ENCODE assay signal across 10 cellular contexts in the genomic region with DNA sequence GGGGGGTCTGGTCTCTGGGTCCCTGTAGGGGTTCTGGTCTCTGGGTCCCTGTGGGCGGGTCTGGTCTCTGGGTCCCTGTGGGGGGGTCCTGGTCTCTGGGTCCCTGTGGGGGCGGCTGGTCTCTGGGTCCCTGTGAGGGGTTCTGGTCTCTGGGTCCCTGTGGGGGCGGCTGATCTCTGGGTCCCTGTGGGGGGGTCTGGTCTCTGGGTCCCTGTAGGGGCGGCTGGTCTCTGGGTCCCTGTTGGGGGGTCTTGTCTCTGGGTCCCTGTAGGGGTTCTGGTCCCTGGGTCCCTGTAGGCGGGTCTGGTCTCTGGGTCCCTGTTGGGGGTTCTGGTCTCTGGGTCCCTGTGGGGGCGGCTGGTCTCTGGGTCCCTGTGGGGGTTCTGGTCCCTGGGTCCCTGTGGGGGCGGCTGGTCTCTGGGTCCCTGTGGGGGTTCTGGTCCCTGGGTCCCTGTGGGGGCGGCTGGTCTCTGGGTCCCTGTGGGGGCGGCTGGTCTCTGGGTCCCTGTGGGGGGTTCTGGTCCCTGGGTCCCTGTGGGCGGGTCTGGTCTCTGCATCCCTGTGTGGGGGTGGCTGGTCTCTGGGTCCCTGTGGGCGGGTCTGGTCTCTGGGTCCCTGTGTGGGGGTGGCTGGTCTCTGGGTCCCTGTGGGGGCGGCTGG. TPM values are rescaled to one million over a fixed set of nuclear protein-coding genes. Genes with fewer than 3 reads are reported as not detected.
"Had no signal": no experiment of that assay in that cellular context is flagged by ENCODE, and none has a peak within 500 bp of the region (broad histone marks: within the 10 kb centered on the region; RNA-seq: fewer than 3 reads in every experiment).

No MANE protein-coding gene starts in this region.

RNA-seq across cellular contexts. Expression of gene KNDC1, which starts 22.4 kb away (rescaled TPM):
- total RNA-seq: osteoblast, subcutaneous adipose tissue had no signal
- polyA plus RNA-seq: immature natural killer cell; mammary epithelial cell; naive thymus-derived CD8-positive, alpha-beta T cell had no signal

RNA-seq across cellular contexts. Expression of gene ADGRA1, which starts 49.9 kb away (rescaled TPM):
- total RNA-seq: left colon; left ventricle myocardium inferior; mammary epithelial cell; mucosa of gallbladder; naive thymus-derived CD8-positive, alpha-beta T cell; osteoblast; suprapubic skin; thoracic aorta had no signal
- polyA plus RNA-seq: immature natural killer cell; mammary epithelial cell; naive thymus-derived CD8-positive, alpha-beta T cell had no signal
